10 cellular contexts compared by ENCODE assay signal in genomic region chr3:194274424-194275085, GRCh38.
DNase-seq lines count a peak whose midpoint lies in the region; ATAC-seq and TF ChIP-seq lines count a peak whose summit lies in the region.
"Had no signal": no experiment of that assay in that cellular context is flagged by ENCODE, and none has a peak within 500 bp of the region (broad histone marks: within the 10 kb centered on the region; RNA-seq: fewer than 3 reads in every experiment).

No MANE protein-coding gene starts in this region.

- peaks cover 11% of the 10 kb centered on the region for H3K4me1 Mint-ChIP-seq in T-helper 1 cell treated with Interleukin-12 subunit alpha and Interleukin-12 subunit beta and Interleukin-4 antibody, amounts not matched to agents 30 μg/mL and 1 μg/mL, for 36 hours (ENCODE audit: low read depth)

- H3K36me3 ChIP-seq in esophagus muscularis mucosa (no peaks in the 10 kb centered on the region), gastrocnemius medialis (no peaks in the 10 kb centered on the region)
- H3K36me3 ChIP-seq: colonic mucosa had no signal

- H3K4me3 ChIP-seq in esophagus muscularis mucosa (no peak overlapping the region), gastrocnemius medialis (no peak overlapping the region)
- H3K4me3 ChIP-seq: colonic mucosa had no signal

- no peaks in the 10 kb centered on the region for H3K27me3 ChIP-seq in esophagus muscularis mucosa
- no peaks in the 10 kb centered on the region for H3K27me3 ChIP-seq in gastrocnemius medialis
- H3K27me3 ChIP-seq: colonic mucosa had no signal

- no peak overlapping the region for H3K4me3 Mint-ChIP-seq in T-helper 1 cell treated with Interleukin-12 subunit alpha and Interleukin-12 subunit beta and Interleukin-4 antibody, amounts not matched to agents 30 μg/mL and 1 μg/mL, for 36 hours

- TF ChIP-seq CTCF in RWPE1 (conservative IDR thresholded peaks at IDR 0.05; ENCODE audit: low read depth) (no peak), esophagus muscularis mucosa (IDR thresholded peaks at IDR 0.05) (peak in 2 of 3 experiments; percentile 8 to 10), gastrocnemius medialis (IDR thresholded peaks at IDR 0.05 in 4 of 5, conservative IDR thresholded peaks at IDR 0.05 in 1 of 5) (no peak)

- TF ChIP-seq POLR2A in esophagus muscularis mucosa (IDR thresholded peaks at IDR 0.05; ENCODE audit: low read depth), result no peak
- no peak for TF ChIP-seq POLR2A in gastrocnemius medialis (IDR thresholded peaks at IDR 0.05)

- DNase-seq in T-helper 1 cell (no peak), RWPE1 (ENCODE audit: low spot score) (no peak), esophagus muscularis mucosa (ENCODE audit: extremely low spot score) (no peak), gastrocnemius medialis (no peak), T1000 (lab: John Stamatoyannopoulos, UW) (no peak), NCI-H446 (lab: John Stamatoyannopoulos, UW) (no peak)
- DNase-seq: colonic mucosa, NCI-H1105 had no signal

- in situ Hi-C loops in gastrocnemius medialis (cut with MboI; ENCODE audit: low sequenced_read_pairs in 4 of 4), result loop anchor here in 1 of 4 donors (10.0 kb wide), 1 partner anchor 130 kb away; no protein-coding TSS in a partner anchor

- H3K27ac Mint-ChIP-seq in T-helper 1 cell treated with Interleukin-12 subunit alpha and Interleukin-12 subunit beta and Interleukin-4 antibody, amounts not matched to agents 30 μg/mL and 1 μg/mL, for 36 hours, result peak overlapping the region; percentile 53

- ATAC-seq in gastrocnemius medialis (no peak), GM21390 (IDR thresholded peaks at IDR 0.05; ENCODE audit: unreplicated experiment) (no peak)

- no peak for TF ChIP-seq EP300 in esophagus muscularis mucosa (IDR thresholded peaks at IDR 0.05)

- POLR2A ChIA-PET in RWPE1 (lab: Yijun Ruan, JAX; ENCODE audit: low non-redundant PET), result no interaction called here

- H3K9me3 Mint-ChIP-seq in T-helper 1 cell treated with Interleukin-12 subunit alpha and Interleukin-12 subunit beta and Interleukin-4 antibody, amounts not matched to agents 30 μg/mL and 1 μg/mL, for 36 hours, result no peaks in the 10 kb centered on the region

- peaks cover 55 to 98% (median 88%) of the 10 kb centered on the region in 4 donors for H3K4me1 ChIP-seq in esophagus muscularis mucosa
- H3K4me1 ChIP-seq in gastrocnemius medialis, result peaks cover 49 to 61% of the 10 kb centered on the region in 2 donors
- H3K4me1 ChIP-seq: colonic mucosa had no signal

- 67% methylated on average over 4 of the region's 4 CpGs for WGBS in esophagus muscularis mucosa

- H3K36me3 Mint-ChIP-seq in T-helper 1 cell treated with Interleukin-12 subunit alpha and Interleukin-12 subunit beta and Interleukin-4 antibody, amounts not matched to agents 30 μg/mL and 1 μg/mL, for 36 hours (ENCODE audit: low read depth), result no peaks in the 10 kb centered on the region

- H3K27ac ChIP-seq in RWPE1 (peak overlapping the region; percentile 74), esophagus muscularis mucosa (replicated peaks in 1 of 4) (peak overlapping the region; percentile 65 to 92 (median 84)), gastrocnemius medialis (peak overlapping the region; percentile 31 to 53 (median 38))
- H3K27ac ChIP-seq: colonic mucosa had no signal

- CTCF ChIA-PET in RWPE1 (lab: Yijun Ruan, JAX), result no interaction called here

- no peaks in the 10 kb centered on the region for H3K27me3 Mint-ChIP-seq in T-helper 1 cell treated with Interleukin-12 subunit alpha and Interleukin-12 subunit beta and Interleukin-4 antibody, amounts not matched to agents 30 μg/mL and 1 μg/mL, for 36 hours (ENCODE audit: low read depth)

- intact Hi-C loops in esophagus muscularis mucosa (cut with DNase I), result no loop called here
- intact Hi-C loops in gastrocnemius medialis (cut with DNase I; ENCODE audit: low total_unique reads), result loop anchor here (10.0 kb wide), 1 partner anchor 210 kb away; the partner anchor contains the start of gene ATP13A3

- H3K9me3 ChIP-seq in esophagus muscularis mucosa (no peaks in the 10 kb centered on the region), gastrocnemius medialis (no peaks in the 10 kb centered on the region)
- H3K9me3 ChIP-seq: colonic mucosa had no signal

Comparison
In these comparisons a context has a peak if more than half of its experiments do, and no peak if none do; other contexts are left out.
1. CTCF ChIP-seq: peak in esophagus muscularis mucosa (2 of 3); none in RWPE1 (single experiment) and gastrocnemius medialis (0 of 5).
2. Peak in every context shown above with its lines, with median percentiles within 50 percentile points of each other: H3K27ac ChIP-seq.